In genomic region chr21:36207577-36208320, GRCh38 we compare ENCODE assay signal across 12 cellular contexts. TPM values are rescaled to one million over a fixed set of nuclear protein-coding genes. Genes with fewer than 3 reads are reported as not detected.
DNase-seq lines count a peak whose midpoint lies in the region; ATAC-seq and TF ChIP-seq lines count a peak whose summit lies in the region.
"Had no signal": no experiment of that assay in that cellular context is flagged by ENCODE, and none has a peak within 500 bp of the region (broad histone marks: within the 10 kb centered on the region; RNA-seq: fewer than 3 reads in every experiment).

No MANE protein-coding gene starts in this region.

- no peaks in the 10 kb centered on the region for H3K27me3 ChIP-seq in smooth muscle cell (ENCODE audit: low read depth)
- H3K27me3 ChIP-seq in adrenal gland: no peaks in the 10 kb centered on the region

- H3K9ac ChIP-seq in smooth muscle cell (ENCODE audit: low read depth): no peak overlapping the region

- no peak overlapping the region for H3K4me3 ChIP-seq in smooth muscle cell
- no peak overlapping the region for H3K4me3 ChIP-seq in adrenal gland

- WGBS in smooth muscle cell (ENCODE audit: low lambda C conversion rate): 59% methylated on average over 15 of the region's 15 CpGs
- 87 to 90% (median 88%) methylated on average over 13 to 15 of the region's 15 CpGs for WGBS in adrenal gland, 4 donors

- peaks cover 38% of the 10 kb centered on the region for H3K36me3 Mint-ChIP-seq in activated T-helper 17 cell treated with anti-CD3 and anti-CD28 coated beads, Interleukin-2, amount 50 U/mL, for 72 hours (ENCODE audit: low read depth)

- H3K4me3 Mint-ChIP-seq in activated T-helper 17 cell treated with anti-CD3 and anti-CD28 coated beads, Interleukin-2, amount 50 U/mL, for 72 hours: peak overlapping the region; percentile 42
- H3K4me3 Mint-ChIP-seq: activated naive CD8-positive, alpha-beta T cell; natural killer cell had no signal

- TF ChIP-seq POLR2A in adrenal gland (IDR thresholded peaks at IDR 0.05): no peak

- H3K4me2 ChIP-seq in smooth muscle cell: no peak overlapping the region

- peaks cover 42% of the 10 kb centered on the region for H3K4me1 Mint-ChIP-seq in activated T-helper 17 cell treated with anti-CD3 and anti-CD28 coated beads, Interleukin-2, amount 50 U/mL, for 72 hours

- H4K20me1 ChIP-seq in smooth muscle cell (ENCODE audit: low read depth): no peaks in the 10 kb centered on the region

- H3K4me1 ChIP-seq in smooth muscle cell (ENCODE audit: low read depth) (peaks cover 21% of the 10 kb centered on the region), adrenal gland (replicated peaks in 1 of 2) (peaks cover 0 to 3% of the 10 kb centered on the region in 2 donors)

- peak; percentile 75 for ATAC-seq in activated T-helper 17 cell treated with anti-CD3 and anti-CD28 coated beads, Interleukin-2, amount 50 U/mL, for 72 hours (replicated peaks)
- ATAC-seq in GM21576 (IDR thresholded peaks at IDR 0.05; ENCODE audit: unreplicated experiment): no peak
- ATAC-seq: natural killer cell had no signal

- no peak overlapping the region for H2AFZ ChIP-seq in smooth muscle cell (ENCODE audit: low read depth)

- H3K27ac Mint-ChIP-seq in activated T-helper 17 cell treated with anti-CD3 and anti-CD28 coated beads, Interleukin-2, amount 50 U/mL, for 72 hours: peak overlapping the region; percentile 69
- H3K27ac Mint-ChIP-seq: activated naive CD8-positive, alpha-beta T cell; natural killer cell had no signal

- H3K27me3 Mint-ChIP-seq in activated T-helper 17 cell treated with anti-CD3 and anti-CD28 coated beads, Interleukin-2, amount 50 U/mL, for 72 hours: no peaks in the 10 kb centered on the region
- H3K27me3 Mint-ChIP-seq: activated naive CD8-positive, alpha-beta T cell had no signal

- H3K9me3 ChIP-seq in smooth muscle cell (replicated peaks; ENCODE audit: low read depth) (no peaks in the 10 kb centered on the region), adrenal gland (replicated peaks in 1 of 3) (no peaks in the 10 kb centered on the region)

- TF ChIP-seq CTCF in smooth muscle cell (IDR thresholded peaks at IDR 0.05; ENCODE audit: borderline replicate concordance, insufficient read depth, poor library complexity, severe bottlenecking): no peak
- TF ChIP-seq CTCF in adrenal gland (IDR thresholded peaks at IDR 0.05): no peak

- no peaks in the 10 kb centered on the region for H3K9me3 Mint-ChIP-seq in activated T-helper 17 cell treated with anti-CD3 and anti-CD28 coated beads, Interleukin-2, amount 50 U/mL, for 72 hours
- H3K9me3 Mint-ChIP-seq: natural killer cell had no signal

- no peaks in the 10 kb centered on the region for H3K79me2 ChIP-seq in smooth muscle cell (ENCODE audit: low read depth)

- H3K27ac ChIP-seq in smooth muscle cell (ENCODE audit: low read depth) (no peak overlapping the region), adrenal gland (no peak overlapping the region)

- H3K36me3 ChIP-seq in smooth muscle cell (ENCODE audit: low read depth) (no peaks in the 10 kb centered on the region), adrenal gland (replicated peaks in 1 of 2) (no peaks in the 10 kb centered on the region)

- intact Hi-C loops in adrenal gland (cut with DNase I): loop anchor here in 1 of 2 donors (10.0 kb wide), 1 partner anchor 63 kb away; no protein-coding TSS in a partner anchor

- H3F3A ChIP-seq in smooth muscle cell (ENCODE audit: low read depth): no peaks in the 10 kb centered on the region

- peak; percentile 85 for DNase-seq in Daoy (ENCODE audit: low read depth)
- DNase-seq in HT1080 (ENCODE audit: low read depth): peak; percentile 94
- DNase-seq in kidney tubule cell (ENCODE audit: low spot score): peak; percentile 87
- DNase-seq in smooth muscle cell (lab: John Stamatoyannopoulos, UW; ENCODE audit: unreplicated experiment): no peak
- no peak for DNase-seq in 8988T
- no peak for DNase-seq in adrenal gland
- DNase-seq: natural killer cell; NCI-H187 treated with DMSO at 0.1 percent for 48 hours; stimulated activated CD4-positive, alpha-beta T cell treated with anti-CD3 and anti-CD28 coated beads, Interleukin-4, amount 100 ng/mL, for 4 hours had no signal

RNA-seq across cellular contexts. Expression of gene DOP1B, which starts 51.1 kb away (rescaled TPM):
- total RNA-seq in Daoy (2014; rRNA removed; shearing (Covaris generic)): 1.8 and 3.3 TPM in 2 replicates
- total RNA-seq in HT1080 (2014; rRNA removed; shearing (Covaris generic)): 4.7 and 7.8 TPM in 2 replicates
- polyA plus RNA-seq in HT1080 (2015; cell fraction: cytosol; rRNA removed): 7.8 and 11.8 TPM in 2 replicates
- polyA plus RNA-seq in HT1080 (2015; cell fraction: nucleus; rRNA removed): 19.7 and 29.2 TPM in 2 replicates
- total RNA-seq in activated T-helper 17 cell treated with anti-CD3 and anti-CD28 coated beads, Interleukin-2, amount 50 U/mL, for 72 hours: 10 to 100 TPM; 13.5 to 13.6 TPM
- total RNA-seq in smooth muscle cell: 11.0 and 14.5 TPM in 2 replicates
- 3.2 and 8.8 TPM in 2 replicates for polyA plus RNA-seq in smooth muscle cell
- total RNA-seq in adrenal gland: 10 to 100 TPM in 3 of 8 donors, 1 to 10 TPM in 5; 6.1 to 39.1 (median 8.7) TPM
- 1 to 10 TPM; 1.3 to 5.1 (median 1.9) TPM for polyA plus RNA-seq in adrenal gland

Comparison
In these comparisons a context has a peak if more than half of its experiments do, and no peak if none do; other contexts are left out.
1. DNase-seq: peak in Daoy (single experiment), HT1080 (single experiment) and kidney tubule cell (single experiment); none in smooth muscle cell (single experiment), 8988T (single experiment) and adrenal gland (0 of 7).